31 cellular contexts compared by ENCODE assay signal in the genomic region with DNA sequence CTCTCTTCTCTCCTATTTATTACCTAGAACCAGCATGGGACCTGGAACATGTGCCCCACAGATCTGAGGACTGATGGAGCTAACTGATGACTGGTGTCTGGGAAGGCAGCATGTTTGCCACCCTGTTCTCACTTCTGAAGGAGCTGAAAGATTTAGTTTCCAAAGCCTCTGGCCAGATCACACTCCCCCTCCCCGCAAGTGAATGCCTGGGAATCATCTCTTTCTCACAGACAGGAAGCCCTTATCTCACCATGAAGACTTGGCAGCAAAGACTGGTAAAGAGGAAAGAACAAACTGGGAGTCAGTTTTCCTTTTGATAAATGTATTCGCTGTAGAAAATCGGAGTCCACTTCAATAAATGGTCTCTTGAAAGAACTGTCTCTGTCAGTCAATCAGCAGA. TPM values are rescaled to one million over a fixed set of nuclear protein-coding genes. Genes with fewer than 3 reads are reported as not detected.
DNase-seq lines count a peak whose midpoint lies in the region; TF ChIP-seq lines count a peak whose summit lies in the region.
"Had no signal": no experiment of that assay in that cellular context is flagged by ENCODE, and none has a peak within 500 bp of the region (broad histone marks: within the 10 kb centered on the region; RNA-seq: fewer than 3 reads in every experiment).

No MANE protein-coding gene starts in this region.

- H3K18ac ChIP-seq in mesenchymal stem cell (ENCODE audit: low read depth in 1 of 2, low read length in 2 of 2), result no peak overlapping the region

- H3K36me3 Mint-ChIP-seq in chondrocyte (ENCODE audit: low read depth), result no peaks in the 10 kb centered on the region
- no peaks in the 10 kb centered on the region for H3K36me3 Mint-ChIP-seq in activated CD4-positive, alpha-beta memory T cell treated with anti-CD3 and anti-CD28 coated beads, Interleukin-2, amount 10 ng/mL, durations not matched to agents 7 days and 5 days (ENCODE audit: low read depth)

- H3K4me1 Mint-ChIP-seq in chondrocyte (ENCODE audit: low read depth), result peaks cover 6% of the 10 kb centered on the region
- H3K4me1 Mint-ChIP-seq in activated CD4-positive, alpha-beta memory T cell treated with anti-CD3 and anti-CD28 coated beads, Interleukin-2, amount 10 ng/mL, durations not matched to agents 7 days and 5 days, result no peaks in the 10 kb centered on the region

- no peak overlapping the region for H3K9ac ChIP-seq in mesenchymal stem cell (ENCODE audit: low read length)
- H3K9ac ChIP-seq: BLaER1 had no signal

- no peaks in the 10 kb centered on the region for H3K9me3 Mint-ChIP-seq in chondrocyte (ENCODE audit: low read depth)
- no peaks in the 10 kb centered on the region for H3K9me3 Mint-ChIP-seq in activated CD4-positive, alpha-beta memory T cell treated with anti-CD3 and anti-CD28 coated beads, Interleukin-2, amount 10 ng/mL, durations not matched to agents 7 days and 5 days
- H3K9me3 Mint-ChIP-seq: activated T-helper 2 cell treated with anti-CD3 and anti-CD28 coated beads, Interferon-gamma antibody, Interleukin-2, Interleukin-4, amounts not matched to agents 10 μg/mL and 5 μg/mL and 100 μg/mL, durations not matched to agents 14 hours and 24 hours and 36 hours had no signal

- H2BK15ac ChIP-seq in mesenchymal stem cell (ENCODE audit: low read depth, poor library complexity, severe bottlenecking), result no peak overlapping the region

- H3K23ac ChIP-seq in mesenchymal stem cell (ENCODE audit: low read length in 2 of 2), result no peak overlapping the region

- peaks cover 10% of the 10 kb centered on the region for H3K27me3 Mint-ChIP-seq in chondrocyte (ENCODE audit: low read depth)
- H3K27me3 Mint-ChIP-seq in activated CD4-positive, alpha-beta memory T cell treated with anti-CD3 and anti-CD28 coated beads, Interleukin-2, amount 10 ng/mL, durations not matched to agents 7 days and 5 days, result peaks cover 7% of the 10 kb centered on the region

- no peak overlapping the region for H3K4me2 ChIP-seq in mesenchymal stem cell (ENCODE audit: low read length, poor library complexity, severe bottlenecking)
- H3K4me2 ChIP-seq: BLaER1 had no signal

- no peak overlapping the region for H2AK5ac ChIP-seq in mesenchymal stem cell (ENCODE audit: low read length, severe bottlenecking)

- H3K27me3 ChIP-seq in A673 (replicated peaks; ENCODE audit: insufficient read depth, low read depth, low read length, poor library complexity), result no peaks in the 10 kb centered on the region
- peaks cover 0 to 20% of the 10 kb centered on the region in 2 experiments for H3K27me3 ChIP-seq in mesenchymal stem cell (ENCODE audit: control insufficient read depth in 1 of 2, insufficient read depth in 1 of 2, low read length in 2 of 2)
- no peaks in the 10 kb centered on the region for H3K27me3 ChIP-seq in thyroid gland
- H3K27me3 ChIP-seq: BLaER1, pancreas, uterus had no signal

- WGBS in mesenchymal stem cell, result no CpG with 5 or more reads among the region's 3 CpGs
- 45 to 58% methylated on average over 3 of the region's 3 CpGs for WGBS in thyroid gland, 2 donors

- TF ChIP-seq POLR2A in thyroid gland (IDR thresholded peaks at IDR 0.05), result no peak

- no peak overlapping the region for H2AFZ ChIP-seq in mesenchymal stem cell (ENCODE audit: low read depth, low read length)

- peak; percentile 23 for DNase-seq in A673 (ENCODE audit: low spot score)
- DNase-seq in NCI-H226, result peak; percentile 65
- DNase-seq in chondrocyte (ENCODE audit: low spot score), result no peak
- peak; percentile 8 for DNase-seq in mesenchymal stem cell
- DNase-seq in thyroid gland, result no peak
- no peak for DNase-seq in activated CD4-positive, alpha-beta memory T cell treated with anti-CD3 and anti-CD28 coated beads, Interleukin-2, amount 10 ng/mL, durations not matched to agents 7 days and 5 days
- DNase-seq in HEK293T (ENCODE audit: extremely low spot score), result no peak
- DNase-seq: activated CD4-positive, alpha-beta T cell treated with anti-CD3 and anti-CD28 coated beads for 48 hours; activated CD8-positive, alpha-beta memory T cell treated with anti-CD3 and anti-CD28 coated beads for 24 hours; activated naive CD4-positive, alpha-beta T cell treated with anti-CD3 and anti-CD28 coated beads, Interleukin-2, amount 50 U/mL, for 16 hours; activated T-cell treated with anti-CD3 and anti-CD28 coated beads for 4 hours; amygdala; DMS 273 treated with DMSO at 0.1 percent for 48 hours; foreskin melanocyte; kidney glomerular epithelial cell; mammary epithelial cell; NCI-H1092 treated with DMSO at 0.1 percent for 48 hours; NCI-H187; NCI-H526 treated with DMSO at 0.1 percent for 48 hours; pancreas; SHP77; stimulated activated CD4-positive, alpha-beta T cell treated with anti-CD3 and anti-CD28 coated beads, Interleukin-1b, Interleukin-23, amount 100 ng/mL, for 48 hours; stimulated activated naive CD8-positive, alpha-beta T cell treated with anti-CD3 and anti-CD28 coated beads, Interleukin-15, Interleukin-2, amounts not matched to agents 100 U/mL and 50 U/mL, for 24 hours; SW 1271; uterus had no signal

- no peak overlapping the region for H4K91ac ChIP-seq in mesenchymal stem cell (ENCODE audit: low read length)

- H3K27ac ChIP-seq in A673 (ENCODE audit: low read depth, low read length, poor library complexity, severe bottlenecking), result no peak overlapping the region
- no peak overlapping the region for H3K27ac ChIP-seq in mesenchymal stem cell (ENCODE audit: low read length, poor library complexity, severe bottlenecking)
- no peak overlapping the region for H3K27ac ChIP-seq in thyroid gland
- H3K27ac ChIP-seq: BLaER1, heart left ventricle, pancreas, thoracic aorta, uterus had no signal

- no peak overlapping the region for H2BK120ac ChIP-seq in mesenchymal stem cell (ENCODE audit: low read depth, low read length)

- intact Hi-C loops in A673 (cut with micrococcal nuclease; ENCODE audit: unreplicated experiment), result no loop called here
- intact Hi-C loops in thyroid gland (cut with DNase I), result no loop called here

- H3K4me3 Mint-ChIP-seq in chondrocyte (ENCODE audit: unreplicated experiment), result no peak overlapping the region
- no peak overlapping the region for H3K4me3 Mint-ChIP-seq in activated CD4-positive, alpha-beta memory T cell treated with anti-CD3 and anti-CD28 coated beads, Interleukin-2, amount 10 ng/mL, durations not matched to agents 7 days and 5 days

- H3K79me1 ChIP-seq in mesenchymal stem cell (replicated peaks; ENCODE audit: low read length, poor library complexity, severe bottlenecking), result no peaks in the 10 kb centered on the region

- no peak overlapping the region for H3K14ac ChIP-seq in mesenchymal stem cell (ENCODE audit: low read length in 2 of 2)

- H3K4ac ChIP-seq in mesenchymal stem cell (ENCODE audit: low read depth in 1 of 2, low read length in 2 of 2), result no peak overlapping the region

- TF ChIP-seq CTCF in A673 (conservative IDR thresholded peaks at IDR 0.05; ENCODE audit: low read depth, low read length), result no peak
- no peak for TF ChIP-seq CTCF in chondrocyte (IDR thresholded peaks at IDR 0.05)
- no peak for TF ChIP-seq CTCF in thyroid gland (IDR thresholded peaks at IDR 0.05)

- POLR2A ChIA-PET in A673 (lab: Charles Lee; ENCODE audit: low non-redundant PET), result no interaction called here
- POLR2A ChIA-PET in activated CD4-positive, alpha-beta memory T cell treated with anti-CD3 and anti-CD28 coated beads, Interleukin-2, amount 10 ng/mL, durations not matched to agents 7 days and 5 days (lab: Charles Lee), result no interaction called here
- POLR2A ChIA-PET in HEK293T (lab: Yijun Ruan, JAX), result no interaction called here

- BruUV-seq in A673 (replicated peaks; lab: Mats Ljungman, UMichigan), result no TSS peak

- no peak overlapping the region for H2BK5ac ChIP-seq in mesenchymal stem cell (ENCODE audit: low read depth, low read length, poor library complexity, severe bottlenecking)

- H3K36me3 ChIP-seq in A673 (ENCODE audit: insufficient read depth, low read length, poor library complexity, severe bottlenecking) (no peaks in the 10 kb centered on the region), mesenchymal stem cell (ENCODE audit: control insufficient read depth in 1 of 2, insufficient read depth in 2 of 2, low read depth in 1 of 2, low read length in 2 of 2) (no peaks in the 10 kb centered on the region), thyroid gland (no peaks in the 10 kb centered on the region)
- H3K36me3 ChIP-seq: BLaER1, heart left ventricle, pancreas, thoracic aorta, uterus had no signal

- H3K27ac Mint-ChIP-seq in chondrocyte (ENCODE audit: unreplicated experiment), result peak overlapping the region; percentile 37
- no peak overlapping the region for H3K27ac Mint-ChIP-seq in activated CD4-positive, alpha-beta memory T cell treated with anti-CD3 and anti-CD28 coated beads, Interleukin-2, amount 10 ng/mL, durations not matched to agents 7 days and 5 days
- H3K27ac Mint-ChIP-seq: activated T-helper 2 cell treated with anti-CD3 and anti-CD28 coated beads, Interferon-gamma antibody, Interleukin-2, Interleukin-4, amounts not matched to agents 10 μg/mL and 5 μg/mL and 100 μg/mL, durations not matched to agents 14 hours and 24 hours and 36 hours had no signal

- no peaks in the 10 kb centered on the region for H3K9me3 ChIP-seq in A673 (ENCODE audit: low read depth, low read length, poor library complexity, severe bottlenecking)
- H3K9me3 ChIP-seq in mesenchymal stem cell (ENCODE audit: control insufficient read depth, low read length), result no peaks in the 10 kb centered on the region
- H3K9me3 ChIP-seq in thyroid gland, result no peaks in the 10 kb centered on the region
- H3K9me3 ChIP-seq: BLaER1, heart left ventricle, pancreas, thoracic aorta, uterus had no signal

- H3K4me1 ChIP-seq in A673 (ENCODE audit: insufficient read depth, low read length, poor library complexity, severe bottlenecking) (no peaks in the 10 kb centered on the region), mesenchymal stem cell (ENCODE audit: control insufficient read depth, insufficient read depth, low read depth, low read length) (no peaks in the 10 kb centered on the region), thyroid gland (no peaks in the 10 kb centered on the region)
- H3K4me1 ChIP-seq: BLaER1, heart left ventricle, uterus had no signal

- H4K8ac ChIP-seq in mesenchymal stem cell (ENCODE audit: low read length), result no peak overlapping the region

- H2BK12ac ChIP-seq in mesenchymal stem cell (ENCODE audit: low read length in 2 of 2), result no peak overlapping the region

- H3K4me3 ChIP-seq in A673 (ENCODE audit: low read depth, low read length, poor library complexity, severe bottlenecking), result no peak overlapping the region
- no peak overlapping the region for H3K4me3 ChIP-seq in mesenchymal stem cell (ENCODE audit: insufficient read depth in 1 of 2, low read depth in 1 of 2, low read length in 2 of 2)
- H3K4me3 ChIP-seq in thyroid gland (replicated peaks in 1 of 3), result no peak overlapping the region
- H3K4me3 ChIP-seq: BLaER1, GM12878, heart left ventricle, K562, pancreas, thoracic aorta, uterus had no signal

- CTCF ChIA-PET in A673 (lab: Charles Lee) (no interaction called here), HEK293T (lab: Yijun Ruan, JAX) (interaction anchor here (1.1 kb wide), 1 partner anchor 9 kb away, joined by 5 read pairs; no protein-coding TSS in a partner anchor)
- CTCF ChIA-PET in activated CD4-positive, alpha-beta memory T cell treated with anti-CD3 and anti-CD28 coated beads, Interleukin-2, amount 10 ng/mL, durations not matched to agents 7 days and 5 days (lab: Charles Lee), result no interaction called here

RNA-seq across cellular contexts. Expression of a gene that starts 21.0 kb away (rescaled TPM):
- total RNA-seq in A673 (2021) (3.6 and 4.3 TPM in 2 replicates), chondrocyte (3.1 to 7.1 TPM (median 4.5 TPM) in 3 replicates), thyroid gland (under 1 TPM in 1 of 4 donors, not detected in 3; 0.13 TPM)
- 0.54 TPM for polyA plus RNA-seq in mesenchymal stem cell (2013, experiment 1 of 2)
- polyA plus RNA-seq in mesenchymal stem cell (2013, experiment 2 of 2), result 0.74 TPM
- total RNA-seq in activated CD4-positive, alpha-beta memory T cell treated with anti-CD3 and anti-CD28 coated beads, Interleukin-2, amount 10 ng/mL, durations not matched to agents 7 days and 5 days, result under 1 TPM; 0.25 to 0.45 TPM
- polyA plus RNA-seq: GM12878 had no signal

RNA-seq across cellular contexts. Expression of a gene that starts 25.6 kb away (rescaled TPM):
- total RNA-seq in A673 (2021), result 44.9 and 45.9 TPM in 2 replicates
- total RNA-seq in chondrocyte, result 10.8 to 24.0 TPM (median 12.4 TPM) in 3 replicates
- polyA plus RNA-seq in mesenchymal stem cell (2013, experiment 1 of 2), result 1.9 TPM
- 2.3 TPM for polyA plus RNA-seq in mesenchymal stem cell (2013, experiment 2 of 2)
- total RNA-seq in thyroid gland, result 10 to 100 TPM in 1 of 4 donors, 1 to 10 TPM in 3; 8.5 to 18.9 (median 8.8) TPM
- 10 to 100 TPM; 28.1 TPM for total RNA-seq in activated CD4-positive, alpha-beta memory T cell treated with anti-CD3 and anti-CD28 coated beads, Interleukin-2, amount 10 ng/mL, durations not matched to agents 7 days and 5 days

Comparison
In these comparisons a context has a peak if more than half of its experiments do, and no peak if none do; other contexts are left out.
1. DNase-seq: peak in A673 (single experiment), NCI-H226 (single experiment) and mesenchymal stem cell (single experiment); none in chondrocyte (single experiment), thyroid gland (0 of 2), activated CD4-positive, alpha-beta memory T cell treated with anti-CD3 and anti-CD28 coated beads, Interleukin-2, amount 10 ng/mL, durations not matched to agents 7 days and 5 days (single experiment) and HEK293T (single experiment).